In the genomic region with DNA sequence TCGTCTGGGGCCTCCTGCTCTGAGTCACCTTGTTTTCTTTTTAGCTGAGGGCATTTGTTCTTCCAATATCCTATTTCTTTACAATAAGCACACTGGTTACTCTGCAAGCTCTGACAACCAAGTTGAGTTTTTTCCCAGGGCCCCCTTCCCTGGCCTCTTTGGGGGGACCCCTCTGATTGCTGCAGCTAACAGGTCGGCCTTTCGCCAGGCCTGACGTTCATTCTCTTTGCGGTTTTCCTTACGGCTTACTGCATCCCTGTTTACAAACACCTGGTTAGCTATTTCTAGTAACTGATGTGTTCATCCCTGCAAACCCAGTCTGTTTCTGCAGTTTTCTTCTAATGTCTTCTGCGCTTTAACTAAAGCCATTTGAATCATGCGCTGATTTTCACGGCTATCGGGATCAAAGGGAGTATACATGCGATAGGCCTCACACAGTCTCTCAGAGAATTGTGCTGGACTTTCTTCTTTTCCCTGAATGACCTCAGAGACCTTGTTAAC, we compare ENCODE assay signal across 8 cellular contexts. TPM values are rescaled to one million over a fixed set of nuclear protein-coding genes. Genes with fewer than 3 reads are reported as not detected.
DNase-seq lines count a peak whose midpoint lies in the region; TF ChIP-seq lines count a peak whose summit lies in the region.
"Not testable (repeated sequence)": the region's sequence is repeated elsewhere in the genome, so short reads cannot be mapped to it uniquely, and the experiment has no call there.

No MANE protein-coding gene starts in this region.

- H3K27me3 Mint-ChIP-seq in glutamatergic neuron (ENCODE audit: unreplicated experiment); progenitor cell of endocrine pancreas: not testable (repeated sequence)
- H3K27me3 Mint-ChIP-seq in nephron (ENCODE audit: low read depth): peaks cover 20% of the 10 kb centered on the region
- peaks cover 21% of the 10 kb centered on the region for H3K27me3 Mint-ChIP-seq in type B pancreatic cell

- not testable (repeated sequence) for H3K9me3 Mint-ChIP-seq in glutamatergic neuron (ENCODE audit: unreplicated experiment); progenitor cell of endocrine pancreas (ENCODE audit: low read depth); type B pancreatic cell
- H3K9me3 Mint-ChIP-seq in nephron: peaks cover 13% of the 10 kb centered on the region

- not testable (repeated sequence) for H3K4me3 Mint-ChIP-seq in glutamatergic neuron (ENCODE audit: unreplicated experiment); progenitor cell of endocrine pancreas (ENCODE audit: low read depth)
- H3K4me3 Mint-ChIP-seq in nephron (peak overlapping the region in 1 of 3 experiments; percentile 40), type B pancreatic cell (peak overlapping the region; percentile 23)

- not testable (repeated sequence) for H3K36me3 ChIP-seq in ACC112 (ENCODE audit: insufficient read depth, low read length)

- H3K27ac Mint-ChIP-seq in glutamatergic neuron (ENCODE audit: unreplicated experiment) (peak overlapping the region; percentile 48), nephron (peak overlapping the region in 2 of 3 experiments; percentile 70 to 81), progenitor cell of endocrine pancreas (peak overlapping the region; percentile 69)
- not testable (repeated sequence) for H3K27ac Mint-ChIP-seq in type B pancreatic cell

- H3K27ac ChIP-seq in ACC112 (ENCODE audit: low read depth, low read length): not testable (repeated sequence)

- H3K36me3 Mint-ChIP-seq in glutamatergic neuron (ENCODE audit: unreplicated experiment); nephron (ENCODE audit: low read depth); progenitor cell of endocrine pancreas (ENCODE audit: insufficient read depth); type B pancreatic cell: not testable (repeated sequence)

- not testable (repeated sequence) for H3K27me3 ChIP-seq in ACC112 (ENCODE audit: insufficient read depth, low read length)

- peak overlapping the region; percentile 45 for H3K4me3 ChIP-seq in ACC112 (ENCODE audit: low read depth, low read length)
- H3K4me3 ChIP-seq in choroid plexus epithelial cell (ENCODE audit: low read depth, low read length): not testable (repeated sequence)

- not testable (repeated sequence) for H3K4me1 Mint-ChIP-seq in glutamatergic neuron (ENCODE audit: low read depth, unreplicated experiment)
- H3K4me1 Mint-ChIP-seq in nephron (peaks cover 37% of the 10 kb centered on the region), progenitor cell of endocrine pancreas (ENCODE audit: low read depth) (peaks cover 29% of the 10 kb centered on the region), type B pancreatic cell (ENCODE audit: unreplicated experiment) (peaks cover 28% of the 10 kb centered on the region)

- peaks cover 14% of the 10 kb centered on the region for H3K4me1 ChIP-seq in ACC112 (ENCODE audit: control insufficient read depth, insufficient read depth, low read length, unreplicated experiment)

- DNase-seq in DMS79 treated with DMSO at 0.1 percent for 48 hours (lab: John Stamatoyannopoulos, UW) (peak; percentile 79), RPMI8226 (peak; percentile 55), choroid plexus epithelial cell (ENCODE audit: low read depth) (peak; percentile 33)
- DNase-seq in glutamatergic neuron; progenitor cell of endocrine pancreas (ENCODE audit: low spot score, unreplicated experiment); type B pancreatic cell (ENCODE audit: extremely low spot score, unreplicated experiment): not testable (repeated sequence)

- H3K79me2 ChIP-seq in ACC112 (ENCODE audit: control insufficient read depth, insufficient read depth, low read length, unreplicated experiment): not testable (repeated sequence)

- H2AFZ ChIP-seq in ACC112 (ENCODE audit: low read length, unreplicated experiment): not testable (repeated sequence)

- not testable (repeated sequence) for TF ChIP-seq CTCF in choroid plexus epithelial cell (conservative IDR thresholded peaks at IDR 0.05; ENCODE audit: low read depth, low read length); glutamatergic neuron (IDR thresholded peaks at IDR 0.05; ENCODE audit: partially characterized antibody, unreplicated experiment); nephron (IDR thresholded peaks at IDR 0.05; ENCODE audit: unreplicated experiment in 3 of 3); progenitor cell of endocrine pancreas (IDR thresholded peaks at IDR 0.05; ENCODE audit: unreplicated experiment); type B pancreatic cell (conservative IDR thresholded peaks at IDR 0.05)

RNA-seq across cellular contexts. Expression of a gene that starts 37.5 kb away (rescaled TPM):
- total RNA-seq in glutamatergic neuron (ENCODE audit: unreplicated experiment): 22.2 TPM
- total RNA-seq in progenitor cell of endocrine pancreas: 48.3 and 50.2 TPM in 2 replicates
- total RNA-seq in type B pancreatic cell (ENCODE audit: low replicate concordance): 22.7 and 24.2 TPM in 2 replicates

RNA-seq across cellular contexts. Expression of a gene that starts 58.4 kb away (rescaled TPM):
- total RNA-seq in glutamatergic neuron (ENCODE audit: unreplicated experiment) (30.7 TPM), progenitor cell of endocrine pancreas (36.5 and 40.0 TPM in 2 replicates), type B pancreatic cell (ENCODE audit: low replicate concordance) (50.0 and 55.2 TPM in 2 replicates)
